In genomic region chr2:96143848-96144480, GRCh38 we compare ENCODE assay signal across 9 cellular contexts. TPM values are rescaled to one million over a fixed set of nuclear protein-coding genes. Genes with fewer than 3 reads are reported as not detected.
DNase-seq lines count a peak whose midpoint lies in the region; ATAC-seq and TF ChIP-seq lines count a peak whose summit lies in the region.
"Had no signal": no experiment of that assay in that cellular context is flagged by ENCODE, and none has a peak within 500 bp of the region (broad histone marks: within the 10 kb centered on the region; RNA-seq: fewer than 3 reads in every experiment).

No MANE protein-coding gene starts in this region.

- CTCF ChIA-PET in mammary epithelial cell (lab: Charles Lee; ENCODE audit: low non-redundant PET): no interaction called here

- in situ Hi-C loops in mammary epithelial cell (cut with MboI; ENCODE audit: low sequenced_read_pairs in 2 of 2): no loop called here

- peaks cover 39% of the 10 kb centered on the region for H3K4me1 ChIP-seq in mammary epithelial cell (ENCODE audit: insufficient read depth, low read length)

- H3K9ac ChIP-seq in mammary epithelial cell (ENCODE audit: insufficient read depth, low read length): no peak overlapping the region

- no peaks in the 10 kb centered on the region for H4K20me1 ChIP-seq in mammary epithelial cell (ENCODE audit: insufficient read depth, low read length)

- H3K4me3 ChIP-seq in mammary epithelial cell (replicated peaks in 1 of 3; ENCODE audit: insufficient read depth in 1 of 3, low read depth in 2 of 3, low read length in 3 of 3): peak overlapping the region; percentile 37 to 65 (median 62)

- H3K4me3 Mint-ChIP-seq in nephron progenitor cell: peak overlapping the region; percentile 78

- dilution Hi-C loops in mammary epithelial cell (cut with HindIII; ENCODE audit: low sequenced_read_pairs): no loop called here

- TF ChIP-seq CTCF in mammary epithelial cell (conservative IDR thresholded peaks at IDR 0.05 in 1 of 2, IDR thresholded peaks at IDR 0.05 in 1 of 2; ENCODE audit: extremely low read depth in 1 of 2, insufficient read depth in 1 of 2, low read depth in 1 of 2, low read length in 2 of 2): peak; percentile 13 to 35
- TF ChIP-seq CTCF in nephron progenitor cell (IDR thresholded peaks at IDR 0.05): peak; percentile 25

- peaks cover 50% of the 10 kb centered on the region for H3K27me3 Mint-ChIP-seq in nephron progenitor cell (ENCODE audit: low read depth, poor library complexity)

- H3K4me2 ChIP-seq in mammary epithelial cell (ENCODE audit: insufficient read depth, low read depth, low read length): peak overlapping the region; percentile 93

- 71% methylated on average over 20 of the region's 23 CpGs for whole genome bisulfite sequencing in mammary epithelial cell (ENCODE audit: low coverage, missing lambda C conversion rate)

- intact Hi-C loops in mammary epithelial cell (cut with micrococcal nuclease): loop anchor here (10.0 kb wide), 1 partner anchor 391 kb away; the partner anchor contains the start of gene ARID5A

- no peak overlapping the region for H3K27ac Mint-ChIP-seq in nephron progenitor cell

- H2AFZ ChIP-seq in mammary epithelial cell (ENCODE audit: low read depth, low read length): peak overlapping the region; percentile 91

- H3K9me3 ChIP-seq in mammary epithelial cell (replicated peaks; ENCODE audit: insufficient read depth, low read length): no peaks in the 10 kb centered on the region
- H3K9me3 ChIP-seq: body of pancreas had no signal

- H3K27me3 ChIP-seq in mammary epithelial cell (ENCODE audit: insufficient read depth, low read length): no peaks in the 10 kb centered on the region
- H3K27me3 ChIP-seq: body of pancreas had no signal

- no peaks in the 10 kb centered on the region for H3K36me3 ChIP-seq in mammary epithelial cell (ENCODE audit: insufficient read depth, low read length)

- no peak for ATAC-seq in GM18520 (IDR thresholded peaks at IDR 0.05; ENCODE audit: unreplicated experiment)

- H3K27ac ChIP-seq in mammary epithelial cell (ENCODE audit: insufficient read depth, low read depth, low read length): no peak overlapping the region
- H3K27ac ChIP-seq: body of pancreas had no signal

- peaks cover 35% of the 10 kb centered on the region for H3K4me1 Mint-ChIP-seq in nephron progenitor cell

- no TSS peak for BruUV-seq in mammary epithelial cell (replicated peaks; lab: Mats Ljungman, UMichigan)

- no peaks in the 10 kb centered on the region for H3K9me3 Mint-ChIP-seq in nephron progenitor cell

- no peaks in the 10 kb centered on the region for H3K79me2 ChIP-seq in mammary epithelial cell (ENCODE audit: insufficient read depth, low read length)

- no peaks in the 10 kb centered on the region for H3K36me3 Mint-ChIP-seq in nephron progenitor cell (ENCODE audit: low read depth)

- DNase-seq in stimulated activated CD4-positive, alpha-beta T cell treated with anti-CD3 and anti-CD28 coated beads, Interleukin-15, amount 100 ng/mL, for 24 hours: peak; percentile 63
- no peak for DNase-seq in stimulated activated CD4-positive, alpha-beta T cell treated with anti-CD3 and anti-CD28 coated beads, Interleukin-4, amount 100 ng/mL, for 24 hours
- DNase-seq in RPMI8226 (peak; percentile 79), mammary epithelial cell (no peak), nephron progenitor cell (no peak), dermis blood vessel endothelial cell (no peak), Ammon's horn (ENCODE audit: low spot score) (no peak)

RNA-seq across cellular contexts. Expression of gene DUSP2, which starts 1.3 kb away (rescaled TPM):
- total RNA-seq in mammary epithelial cell (10 to 100 TPM in 1 of 2 donors, 1 to 10 TPM in 1; 2.0 to 22.0 TPM), dermis blood vessel endothelial cell (0.34 and 0.98 TPM in 2 replicates)
- 3.1 TPM for polyA plus RNA-seq in mammary epithelial cell
- 11.6 TPM for polyA minus RNA-seq in mammary epithelial cell

RNA-seq across cellular contexts. Expression of gene ASTL, which starts 5.7 kb away (rescaled TPM):
- total RNA-seq in mammary epithelial cell (under 1 TPM in 1 of 2 donors, not detected in 1; 0.33 TPM), dermis blood vessel endothelial cell (not detected in 2 replicates)
- polyA plus RNA-seq in mammary epithelial cell: not detected
- not detected for polyA minus RNA-seq in mammary epithelial cell
- total RNA-seq: body of pancreas had no signal

RNA-seq across cellular contexts. Expression of gene ADRA2B, which starts 27.6 kb away (rescaled TPM):
- under 1 TPM; under 0.01 to 0.09 TPM for total RNA-seq in mammary epithelial cell
- polyA plus RNA-seq in mammary epithelial cell: 0.05 TPM
- polyA minus RNA-seq in mammary epithelial cell: not detected
- 0.05 and 0.17 TPM in 2 replicates for total RNA-seq in dermis blood vessel endothelial cell

Comparison
In these comparisons a context has a peak if more than half of its experiments do, and no peak if none do; other contexts are left out.
1. DNase-seq: peak in stimulated activated CD4-positive, alpha-beta T cell treated with anti-CD3 and anti-CD28 coated beads, Interleukin-15, amount 100 ng/mL, for 24 hours (single experiment) and RPMI8226 (single experiment); none in stimulated activated CD4-positive, alpha-beta T cell treated with anti-CD3 and anti-CD28 coated beads, Interleukin-4, amount 100 ng/mL, for 24 hours (single experiment), mammary epithelial cell (single experiment), nephron progenitor cell (single experiment), dermis blood vessel endothelial cell (single experiment) and Ammon's horn (single experiment).